ENCODE assay signal across 28 cellular contexts in the genomic region with DNA sequence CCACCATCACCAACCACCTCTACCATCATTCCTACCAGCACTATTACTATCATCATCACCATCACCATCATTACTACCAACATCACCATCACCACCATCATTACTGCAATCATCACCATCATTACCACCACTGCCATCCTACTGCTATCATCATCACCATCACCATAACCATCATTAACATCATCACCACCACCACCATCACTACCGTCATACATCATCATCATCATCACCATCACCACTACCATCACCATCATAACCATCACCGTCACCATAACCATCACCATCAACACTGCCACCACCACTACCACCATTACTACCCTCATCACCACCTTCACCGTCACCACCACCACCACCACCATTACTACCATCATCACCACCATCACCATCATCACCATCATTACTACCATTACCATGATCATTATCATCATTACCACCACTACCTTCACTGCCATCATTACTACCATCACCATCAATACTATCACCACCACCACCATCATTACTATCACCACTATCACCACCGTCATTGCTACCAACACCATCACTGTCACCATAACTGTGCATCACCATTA.
"Had no signal": no experiment of that assay in that cellular context is flagged by ENCODE, and none has a peak within 500 bp of the region (broad histone marks: within the 10 kb centered on the region; RNA-seq: fewer than 3 reads in every experiment).

No MANE protein-coding gene starts in this region.

- H3K27me3 ChIP-seq: ascending aorta, body of pancreas, MG63 had no signal

- H3K4me1 Mint-ChIP-seq: activated B cell treated with CpG ODN at 0.5 μM for 24 hours; activated CD4-positive, alpha-beta T cell treated with anti-CD3 and anti-CD28 coated beads, Interleukin-2, amount 10 ng/mL, durations not matched to agents 24 days and 14 days; activated CD8-positive, alpha-beta memory T cell treated with anti-CD3 and anti-CD28 coated beads, Interleukin-2, amount 10 ng/mL, durations not matched to agents 7 days and 5 days; activated naive CD4-positive, alpha-beta T cell treated with anti-CD3 and anti-CD28 coated beads, Interleukin-2, amount 50 U/mL, for 24 hours; T-cell had no signal

- H3K27me3 Mint-ChIP-seq: activated B cell treated with CpG ODN at 0.5 μM for 24 hours; activated CD4-positive, alpha-beta T cell treated with anti-CD3 and anti-CD28 coated beads, Interleukin-2, amount 10 ng/mL, durations not matched to agents 24 days and 14 days; activated CD8-positive, alpha-beta memory T cell treated with anti-CD3 and anti-CD28 coated beads, Interleukin-2, amount 10 ng/mL, durations not matched to agents 7 days and 5 days; activated naive CD4-positive, alpha-beta T cell treated with anti-CD3 and anti-CD28 coated beads, Interleukin-2, amount 50 U/mL, for 24 hours had no signal

- H3K9me3 ChIP-seq: ascending aorta, body of pancreas, MG63 had no signal

- H3K4me3 ChIP-seq: ascending aorta, body of pancreas, MG63, SK-N-MC had no signal

- DNase-seq: activated B cell treated with CpG ODN at 0.5 μM for 24 hours; activated CD4-positive, alpha-beta T cell treated with anti-CD3 and anti-CD28 coated beads for 1 hour; activated CD4-positive, alpha-beta T cell treated with anti-CD3 and anti-CD28 coated beads, Interleukin-2, amount 10 ng/mL, durations not matched to agents 24 days and 14 days; activated CD4-positive, alpha-beta T cell treated with anti-CD3 and anti-CD28 coated beads, Interleukin-2, amount 50 U/mL, for 48 hours; activated CD8-positive, alpha-beta memory T cell treated with anti-CD3 and anti-CD28 coated beads, Interleukin-2, amount 10 ng/mL, durations not matched to agents 7 days and 5 days; activated effector memory CD4-positive, alpha-beta T cell treated with Interleukin-2 at 50 U/mL for 16 hours; activated naive CD4-positive, alpha-beta T cell; activated T-cell treated with anti-CD3 and anti-CD28 coated beads, Interleukin-2, amount 50 U/mL, for 24 hours; body of pancreas; MG63; MV-4-11; NCI-H1092 treated with DMSO at 0.1 percent for 48 hours; NCI-H1417 treated with DMSO at 0.1 percent for 48 hours; NCI-H1694; NCI-H2029; NCI-H2107; NCI-H2171 treated with DMSO at 0.1 percent for 48 hours; NCI-H226; NCI-H526; PC-3; SIG-M5; T-cell; T-helper 2 cell; T1000 had no signal

- H3K27ac ChIP-seq: ascending aorta, body of pancreas, SK-N-MC had no signal

- H3K36me3 Mint-ChIP-seq: activated CD8-positive, alpha-beta memory T cell treated with anti-CD3 and anti-CD28 coated beads, Interleukin-2, amount 10 ng/mL, durations not matched to agents 7 days and 5 days; activated naive CD4-positive, alpha-beta T cell treated with anti-CD3 and anti-CD28 coated beads, Interleukin-2, amount 50 U/mL, for 24 hours; T-cell had no signal

- H3K4me3 Mint-ChIP-seq: activated B cell treated with CpG ODN at 0.5 μM for 24 hours; activated CD4-positive, alpha-beta T cell treated with anti-CD3 and anti-CD28 coated beads, Interleukin-2, amount 10 ng/mL, durations not matched to agents 24 days and 14 days; activated CD8-positive, alpha-beta memory T cell treated with anti-CD3 and anti-CD28 coated beads, Interleukin-2, amount 10 ng/mL, durations not matched to agents 7 days and 5 days; activated naive CD4-positive, alpha-beta T cell treated with anti-CD3 and anti-CD28 coated beads, Interleukin-2, amount 50 U/mL, for 24 hours; activated T-cell treated with anti-CD3 and anti-CD28 coated beads, Interleukin-2, amount 50 U/mL, for 24 hours; activated T-helper 1 cell treated with anti-CD3 and anti-CD28 coated beads, Interleukin-12 subunit alpha, Interleukin-12 subunit beta, Interleukin-2, Interleukin-4 antibody, amounts not matched to agents 30 ng/mL and 10 ng/mL and 1 ng/mL, durations not matched to agents 14 hours and 24 hours and 36 hours; T-cell had no signal

- H3K9me3 Mint-ChIP-seq: activated B cell treated with CpG ODN at 0.5 μM for 24 hours; activated naive CD4-positive, alpha-beta T cell treated with anti-CD3 and anti-CD28 coated beads, Interleukin-2, amount 50 U/mL, for 24 hours; T-cell had no signal

- H3K27ac Mint-ChIP-seq: activated B cell treated with CpG ODN at 0.5 μM for 24 hours; activated CD4-positive, alpha-beta T cell treated with anti-CD3 and anti-CD28 coated beads, Interleukin-2, amount 10 ng/mL, durations not matched to agents 24 days and 14 days; activated CD8-positive, alpha-beta memory T cell treated with anti-CD3 and anti-CD28 coated beads, Interleukin-2, amount 10 ng/mL, durations not matched to agents 7 days and 5 days; activated naive CD4-positive, alpha-beta T cell treated with anti-CD3 and anti-CD28 coated beads, Interleukin-2, amount 50 U/mL, for 24 hours; activated T-cell treated with anti-CD3 and anti-CD28 coated beads, Interleukin-2, amount 50 U/mL, for 24 hours; activated T-helper 1 cell treated with anti-CD3 and anti-CD28 coated beads, Interleukin-12 subunit alpha, Interleukin-12 subunit beta, Interleukin-2, Interleukin-4 antibody, amounts not matched to agents 30 ng/mL and 10 ng/mL and 1 ng/mL, durations not matched to agents 14 hours and 24 hours and 36 hours; T-cell had no signal

- H3K36me3 ChIP-seq: ascending aorta, MG63 had no signal
